Comparison of ENCODE assay signal across 9 cellular contexts in the genomic region with DNA sequence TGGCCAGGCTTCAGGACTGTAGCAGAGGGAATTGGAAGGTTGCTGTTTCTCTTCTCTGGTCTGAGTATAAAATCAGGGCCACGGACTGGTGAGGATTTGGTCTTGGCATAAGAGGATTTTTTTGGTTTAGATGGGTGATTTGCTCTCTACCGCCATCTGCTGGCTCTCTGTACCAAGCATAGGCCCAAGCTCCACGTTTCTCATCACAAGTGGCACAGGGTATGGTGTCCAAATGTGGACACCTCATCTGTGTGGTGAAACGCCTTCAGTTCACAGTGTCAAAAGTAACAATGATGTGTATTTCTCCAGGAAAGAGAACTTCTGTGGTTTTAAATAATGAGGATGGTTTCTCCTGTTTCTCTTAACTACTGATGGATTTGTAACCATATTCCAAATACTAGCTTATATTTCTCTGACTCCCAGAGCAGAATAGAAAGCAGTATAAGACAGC.
DNase-seq lines count a peak whose midpoint lies in the region; ATAC-seq, FAIRE-seq and TF ChIP-seq lines count a peak whose summit lies in the region.
"Had no signal": no experiment of that assay in that cellular context is flagged by ENCODE, and none has a peak within 500 bp of the region (broad histone marks: within the 10 kb centered on the region; RNA-seq: fewer than 3 reads in every experiment).

No MANE protein-coding gene starts in this region.

- H3K4me3 Mint-ChIP-seq in CD8-positive, alpha-beta memory T cell: no peak overlapping the region

- FAIRE-seq in GM19239 (lab: Jason Lieb, UNC): peak; percentile 40
- FAIRE-seq: endometrium had no signal

- intact Hi-C loops in tibial artery (cut with DNase I; ENCODE audit: low total_unique reads): loop anchor here (10.0 kb wide), 2 partner anchors 174 to 734 kb away; no protein-coding TSS in a partner anchor

- ATAC-seq in omental fat pad (ENCODE audit: low FRiP score): peak; percentile 93

- no peak overlapping the region for H3K27ac ChIP-seq in CD8-positive, alpha-beta memory T cell (ENCODE audit: low read depth, low read length)
- H3K27ac ChIP-seq in tibial artery: no peak overlapping the region

- H3K4me3 ChIP-seq in CD8-positive, alpha-beta memory T cell (ENCODE audit: low read length): no peak overlapping the region
- no peak overlapping the region for H3K4me3 ChIP-seq in fibroblast of villous mesenchyme (ENCODE audit: low read depth, low read length)
- no peak overlapping the region for H3K4me3 ChIP-seq in tibial artery

- H3K9me3 ChIP-seq in CD8-positive, alpha-beta memory T cell (ENCODE audit: low read length): no peaks in the 10 kb centered on the region
- H3K9me3 ChIP-seq in tibial artery: no peaks in the 10 kb centered on the region

- H3K9me3 Mint-ChIP-seq in CD8-positive, alpha-beta memory T cell: no peaks in the 10 kb centered on the region

- H3K4me1 Mint-ChIP-seq in CD8-positive, alpha-beta memory T cell: peaks cover 0 to 3% (median 0%) of the 10 kb centered on the region in 3 donors

- CTCF ChIA-PET in CD8-positive, alpha-beta memory T cell (lab: Charles Lee): interaction anchor here (0.7 to 2.7 kb wide), 17 partner anchors 9 to 731 kb away, joined by 3 to 18 read pairs (median 4); no protein-coding TSS in a partner anchor

- TF ChIP-seq CTCF in fibroblast of villous mesenchyme (IDR thresholded peaks at IDR 0.05; ENCODE audit: insufficient read depth, low read depth, low read length) (peak; percentile 95), omental fat pad (IDR thresholded peaks at IDR 0.05) (peak in 1 of 3 donors; percentile 5), tibial artery (IDR thresholded peaks at IDR 0.05) (peak; percentile 71 to 91)

- H3K27me3 Mint-ChIP-seq in CD8-positive, alpha-beta memory T cell: no peaks in the 10 kb centered on the region

- DNase-seq in CD8-positive, alpha-beta memory T cell: peak; percentile 33 to 66 (median 45)
- DNase-seq in GM19239 (ENCODE audit: insufficient read length, low spot score) (peak; percentile 39), HT-29 (ENCODE audit: low spot score) (peak; percentile 90), RKO (ENCODE audit: low spot score) (peak; percentile 63), fibroblast of villous mesenchyme (ENCODE audit: low read depth) (peak; percentile 74), omental fat pad (ENCODE audit: low spot score) (peak; percentile 64), tibial artery (peak; percentile 59 to 73)
- peak; percentile 21 to 36 for DNase-seq in activated T-helper 1 cell treated with anti-CD3 and anti-CD28 coated beads, Interleukin-2, amount 50 U/mL, for 16 hours (ENCODE audit: low read depth in 1 of 2, low spot score in 1 of 2)

- no peak overlapping the region for H3K27ac Mint-ChIP-seq in CD8-positive, alpha-beta memory T cell

- H3K27me3 ChIP-seq in CD8-positive, alpha-beta memory T cell (ENCODE audit: insufficient read depth, low read length, poor library complexity, severe bottlenecking): no peaks in the 10 kb centered on the region
- H3K27me3 ChIP-seq in tibial artery: no peaks in the 10 kb centered on the region

- no peaks in the 10 kb centered on the region for H3K36me3 ChIP-seq in CD8-positive, alpha-beta memory T cell (ENCODE audit: insufficient read depth, low read length)
- no peaks in the 10 kb centered on the region for H3K36me3 ChIP-seq in tibial artery

- POLR2A ChIA-PET in CD8-positive, alpha-beta memory T cell (lab: Charles Lee): interaction anchor here (0.6 kb wide), 1 partner anchor 767 kb away, joined by 7 read pairs; no protein-coding TSS in a partner anchor

- H3K36me3 Mint-ChIP-seq in CD8-positive, alpha-beta memory T cell: no peaks in the 10 kb centered on the region

- H3K4me1 ChIP-seq in CD8-positive, alpha-beta memory T cell (ENCODE audit: insufficient read depth, low read length): no peaks in the 10 kb centered on the region
- H3K4me1 ChIP-seq in tibial artery: peaks cover 0 to 4% (median 0%) of the 10 kb centered on the region in 4 donors

Comparison
In these comparisons a context has a peak if more than half of its experiments do, and no peak if none do; other contexts are left out.
1. DNase-seq: peak in every context shown above with its lines; median percentile 90 in HT-29; 74 in fibroblast of villous mesenchyme; 66 in tibial artery; 64 in omental fat pad; 63 in RKO; 45 in CD8-positive, alpha-beta memory T cell; 39 in GM19239; 28 in activated T-helper 1 cell treated with anti-CD3 and anti-CD28 coated beads, Interleukin-2, amount 50 U/mL, for 16 hours.